Comparison of ENCODE assay signal across 8 cellular contexts in the genomic region with DNA sequence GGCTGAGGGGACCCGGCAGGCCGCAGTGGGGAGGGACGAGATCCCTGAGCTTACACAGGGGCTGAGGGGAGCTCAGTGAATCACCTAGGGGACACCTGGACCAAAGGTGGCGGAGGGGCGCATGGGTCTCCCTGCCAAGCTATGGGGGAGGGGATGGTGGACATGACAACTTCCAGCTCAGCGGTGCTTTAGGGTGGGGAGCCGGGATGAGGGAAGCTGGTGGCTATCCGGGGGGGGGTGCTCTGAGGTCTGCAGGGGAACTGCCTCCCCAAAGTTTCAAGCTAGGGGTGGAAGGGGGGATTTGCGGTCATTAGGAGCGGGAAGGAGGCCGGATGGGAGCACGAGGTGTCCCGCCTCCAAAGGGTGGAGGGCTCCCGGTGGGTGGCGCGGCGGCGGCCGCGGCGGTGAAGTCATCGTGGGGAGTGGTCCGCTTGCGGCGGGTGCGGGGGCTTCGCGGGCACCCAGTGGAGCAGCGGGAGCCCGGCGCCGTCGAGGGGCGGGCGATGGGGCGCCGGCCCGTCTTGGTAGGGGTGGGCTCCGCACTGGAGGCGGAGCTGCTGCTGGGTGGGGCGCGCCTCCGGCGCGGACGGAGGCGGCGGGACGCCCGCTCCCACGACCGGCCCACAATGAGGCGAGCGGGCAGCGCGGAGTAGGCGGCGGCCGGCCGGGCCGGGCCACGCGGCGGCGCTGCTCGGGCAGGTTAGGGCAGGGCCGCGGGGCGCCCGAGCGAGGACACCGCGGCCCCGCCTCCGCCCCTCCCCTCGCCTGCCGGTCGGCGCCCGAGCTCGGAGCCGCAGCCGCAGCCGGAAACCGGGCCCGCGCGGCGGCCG. TPM values are rescaled to one million over a fixed set of nuclear protein-coding genes. Genes with fewer than 3 reads are reported as not detected.
DNase-seq lines count a peak whose midpoint lies in the region; ATAC-seq lines count a peak whose summit lies in the region.

A gene with protein sequence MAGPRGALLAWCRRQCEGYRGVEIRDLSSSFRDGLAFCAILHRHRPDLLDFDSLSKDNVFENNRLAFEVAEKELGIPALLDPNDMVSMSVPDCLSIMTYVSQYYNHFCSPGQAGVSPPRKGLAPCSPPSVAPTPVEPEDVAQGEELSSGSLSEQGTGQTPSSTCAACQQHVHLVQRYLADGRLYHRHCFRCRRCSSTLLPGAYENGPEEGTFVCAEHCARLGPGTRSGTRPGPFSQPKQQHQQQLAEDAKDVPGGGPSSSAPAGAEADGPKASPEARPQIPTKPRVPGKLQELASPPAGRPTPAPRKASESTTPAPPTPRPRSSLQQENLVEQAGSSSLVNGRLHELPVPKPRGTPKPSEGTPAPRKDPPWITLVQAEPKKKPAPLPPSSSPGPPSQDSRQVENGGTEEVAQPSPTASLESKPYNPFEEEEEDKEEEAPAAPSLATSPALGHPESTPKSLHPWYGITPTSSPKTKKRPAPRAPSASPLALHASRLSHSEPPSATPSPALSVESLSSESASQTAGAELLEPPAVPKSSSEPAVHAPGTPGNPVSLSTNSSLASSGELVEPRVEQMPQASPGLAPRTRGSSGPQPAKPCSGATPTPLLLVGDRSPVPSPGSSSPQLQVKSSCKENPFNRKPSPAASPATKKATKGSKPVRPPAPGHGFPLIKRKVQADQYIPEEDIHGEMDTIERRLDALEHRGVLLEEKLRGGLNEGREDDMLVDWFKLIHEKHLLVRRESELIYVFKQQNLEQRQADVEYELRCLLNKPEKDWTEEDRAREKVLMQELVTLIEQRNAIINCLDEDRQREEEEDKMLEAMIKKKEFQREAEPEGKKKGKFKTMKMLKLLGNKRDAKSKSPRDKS (plus strand): TSS at position 764 of the 830 bp plus-strand sequence. CDS start 126 bp downstream, outside the sequence.

- H2BK120ac ChIP-seq in mesendoderm (ENCODE audit: low read depth, low read length): peak within 1 kb of the TSS; percentile 15

- H3K4me3 Mint-ChIP-seq in activated CD4-positive, alpha-beta memory T cell treated with anti-CD3 and anti-CD28 coated beads, Interleukin-2, amount 10 ng/mL, durations not matched to agents 7 days and 5 days: peak within 1 kb of the TSS; percentile 74
- peak within 1 kb of the TSS; percentile 83 to 88 for H3K4me3 Mint-ChIP-seq in effector memory CD8-positive, alpha-beta T cell

- peaks cover 28% of the 10 kb centered on the region for H3K4me1 Mint-ChIP-seq in activated CD4-positive, alpha-beta memory T cell treated with anti-CD3 and anti-CD28 coated beads, Interleukin-2, amount 10 ng/mL, durations not matched to agents 7 days and 5 days
- peaks cover 24 to 29% of the 10 kb centered on the region in 2 donors for H3K4me1 Mint-ChIP-seq in effector memory CD8-positive, alpha-beta T cell (ENCODE audit: low read depth in 2 of 2)

- H3K79me2 ChIP-seq in mesendoderm (ENCODE audit: control insufficient read depth, insufficient read depth, low read length): peaks cover 15% of the 10 kb centered on the region

- H3K4me3 ChIP-seq in mesendoderm (ENCODE audit: low read length): peak within 1 kb of the TSS; percentile 69

- peak within 1 kb of the TSS; percentile 82 for H3K18ac ChIP-seq in mesendoderm (ENCODE audit: low read length)

- H3K27ac ChIP-seq in mesendoderm (ENCODE audit: low read depth, low read length): peak within 1 kb of the TSS; percentile 96

- CTCF ChIA-PET in activated CD4-positive, alpha-beta memory T cell treated with anti-CD3 and anti-CD28 coated beads, Interleukin-2, amount 10 ng/mL, durations not matched to agents 7 days and 5 days (lab: Charles Lee): interaction anchor here (0.7 to 1.9 kb wide), 8 partner anchors 9 to 87 kb away, joined by 3 to 15 read pairs (median 4); partner anchors contain the start of genes C22orf23 and POLR2F

- DNase-seq in NCI-H2029 (lab: John Stamatoyannopoulos, UW) (peak; percentile 22), NCI-H2029 treated with DMSO at 0.1 percent for 48 hours (lab: John Stamatoyannopoulos, UW) (no peak), NCI-H226 (peak; percentile 65), mesendoderm (peak; percentile 79)
- peak; percentile 73 for DNase-seq in activated CD4-positive, alpha-beta memory T cell treated with anti-CD3 and anti-CD28 coated beads, Interleukin-2, amount 10 ng/mL, durations not matched to agents 7 days and 5 days
- peak; percentile 55 to 60 (median 58) for DNase-seq in effector memory CD8-positive, alpha-beta T cell
- DNase-seq in stimulated activated CD8-positive, alpha-beta memory T cell treated with anti-CD3 and anti-CD28 coated beads, Interleukin-15, amount 100 ng/mL, for 24 hours (ENCODE audit: low read depth): peak; percentile 25

- peak within 1 kb of the TSS; percentile 94 for H3K4ac ChIP-seq in mesendoderm (ENCODE audit: low read depth, low read length)

- H3K4me1 ChIP-seq in mesendoderm (ENCODE audit: control insufficient read depth, low read depth, low read length): peaks cover 11% of the 10 kb centered on the region

- no peaks in the 10 kb centered on the region for H3K27me3 Mint-ChIP-seq in activated CD4-positive, alpha-beta memory T cell treated with anti-CD3 and anti-CD28 coated beads, Interleukin-2, amount 10 ng/mL, durations not matched to agents 7 days and 5 days
- no peaks in the 10 kb centered on the region for H3K27me3 Mint-ChIP-seq in effector memory CD8-positive, alpha-beta T cell

- peak within 1 kb of the TSS; percentile 91 for H3K23ac ChIP-seq in mesendoderm (ENCODE audit: low read length)

- H3K27me3 ChIP-seq in mesendoderm (ENCODE audit: insufficient read depth, low read length, poor library complexity): no peaks in the 10 kb centered on the region

- H2BK5ac ChIP-seq in mesendoderm (ENCODE audit: low read length): no peak within 1 kb of the TSS

- peak within 1 kb of the TSS; percentile 95 for H3K56ac ChIP-seq in mesendoderm (ENCODE audit: low read length)

- no peaks in the 10 kb centered on the region for H3K36me3 Mint-ChIP-seq in activated CD4-positive, alpha-beta memory T cell treated with anti-CD3 and anti-CD28 coated beads, Interleukin-2, amount 10 ng/mL, durations not matched to agents 7 days and 5 days (ENCODE audit: low read depth)
- H3K36me3 Mint-ChIP-seq in effector memory CD8-positive, alpha-beta T cell (ENCODE audit: insufficient read depth): peaks cover 12% of the 10 kb centered on the region

- no peak within 1 kb of the TSS for H2AK5ac ChIP-seq in mesendoderm (ENCODE audit: low read length)

- no peak within 1 kb of the TSS for H2BK15ac ChIP-seq in mesendoderm (replicated peaks; ENCODE audit: low read depth)

- H3K36me3 ChIP-seq in mesendoderm (ENCODE audit: control insufficient read depth, insufficient read depth, low read length): no peaks in the 10 kb centered on the region

- peak; percentile 51 for ATAC-seq in HG02840 (IDR thresholded peaks at IDR 0.05; ENCODE audit: low FRiP score, unreplicated experiment)
- ATAC-seq in effector memory CD8-positive, alpha-beta T cell (replicated peaks): peak; percentile 86

- POLR2A ChIA-PET in activated CD4-positive, alpha-beta memory T cell treated with anti-CD3 and anti-CD28 coated beads, Interleukin-2, amount 10 ng/mL, durations not matched to agents 7 days and 5 days (lab: Charles Lee): interaction anchor here (0.6 to 3.2 kb wide), 8 partner anchors 9 to 332 kb away, joined by 3 to 45 read pairs (median 4); partner anchors contain the start of genes ANKRD54, C22orf23 and POLR2F

- H4K5ac ChIP-seq in mesendoderm (ENCODE audit: low read length): no peak within 1 kb of the TSS

- H3K9ac ChIP-seq in mesendoderm (ENCODE audit: low read length): peak within 1 kb of the TSS; percentile 83

- peak within 1 kb of the TSS; percentile 73 for H3K27ac Mint-ChIP-seq in activated CD4-positive, alpha-beta memory T cell treated with anti-CD3 and anti-CD28 coated beads, Interleukin-2, amount 10 ng/mL, durations not matched to agents 7 days and 5 days
- peak within 1 kb of the TSS; percentile 81 to 86 for H3K27ac Mint-ChIP-seq in effector memory CD8-positive, alpha-beta T cell

- no peaks in the 10 kb centered on the region for H3K9me3 Mint-ChIP-seq in activated CD4-positive, alpha-beta memory T cell treated with anti-CD3 and anti-CD28 coated beads, Interleukin-2, amount 10 ng/mL, durations not matched to agents 7 days and 5 days
- no peaks in the 10 kb centered on the region for H3K9me3 Mint-ChIP-seq in effector memory CD8-positive, alpha-beta T cell

- peak within 1 kb of the TSS; percentile 68 for H3K4me2 ChIP-seq in mesendoderm (ENCODE audit: low read length)

- peaks cover 14% of the 10 kb centered on the region for H3K79me1 ChIP-seq in mesendoderm (ENCODE audit: low read length)

- peak within 1 kb of the TSS; percentile 40 for H4K8ac ChIP-seq in mesendoderm (ENCODE audit: low read depth, low read length)

- WGBS in mesendoderm (ENCODE audit: extremely low coverage, insufficient coverage, low lambda C conversion rate): no CpG with 5 or more reads among the region's 90 CpGs

RNA-seq across cellular contexts. Expression of the gene that starts here (rescaled TPM):
- total RNA-seq in activated CD4-positive, alpha-beta memory T cell treated with anti-CD3 and anti-CD28 coated beads, Interleukin-2, amount 10 ng/mL, durations not matched to agents 7 days and 5 days: 10 to 100 TPM; 21.8 to 24.1 TPM
- polyA plus RNA-seq in mesendoderm (2013, experiment 1 of 2): 24.9 TPM
- 25.2 TPM for polyA plus RNA-seq in mesendoderm (2013, experiment 2 of 2)
